8 cellular contexts compared by ENCODE assay signal in the genomic region with DNA sequence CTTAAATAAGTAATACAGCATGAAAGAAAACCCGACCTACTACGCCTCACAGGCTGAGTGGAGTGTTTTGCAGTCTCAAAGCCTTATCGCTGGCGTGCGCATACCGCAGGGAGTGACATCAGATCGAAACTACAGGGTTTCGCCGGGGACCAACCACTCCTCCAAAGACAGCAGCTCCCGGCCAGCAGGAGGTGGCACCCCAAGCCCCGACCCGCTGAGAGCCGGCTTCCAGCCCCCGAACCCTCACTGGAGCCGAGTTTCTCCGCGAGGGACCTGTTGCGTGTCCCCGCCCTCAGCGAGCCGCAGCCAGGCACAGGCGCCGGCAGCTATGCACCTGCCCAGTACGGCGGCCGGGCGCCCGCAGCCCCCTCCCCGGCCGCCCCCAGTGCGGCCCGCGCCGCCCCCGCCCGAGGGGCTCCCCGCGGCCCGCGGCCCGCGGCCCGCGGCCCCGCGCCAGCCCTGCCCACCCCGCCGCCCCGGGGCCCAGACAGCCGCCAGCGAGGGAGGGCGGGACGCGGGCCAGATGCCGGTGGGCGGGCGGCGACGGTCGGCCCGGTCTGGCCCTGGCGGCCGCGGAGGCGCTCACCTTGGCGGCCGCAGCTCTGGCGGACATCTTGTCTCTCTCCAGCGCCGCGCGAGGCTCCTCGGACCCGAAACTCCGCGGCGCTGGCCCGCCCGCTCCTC. TPM values are rescaled to one million over a fixed set of nuclear protein-coding genes. Genes with fewer than 3 reads are reported as not detected.
DNase-seq lines count a peak whose midpoint lies in the region; ATAC-seq and TF ChIP-seq lines count a peak whose summit lies in the region.

No MANE protein-coding gene starts in this region.

- peak overlapping the region; percentile 54 for H3K9ac ChIP-seq in endocrine pancreas (ENCODE audit: control insufficient read depth, insufficient read depth, low read length)

- peak overlapping the region; percentile 98 to 99 for H3K27ac ChIP-seq in lung (ENCODE audit: low read depth in 1 of 2, low read length in 1 of 2)

- ATAC-seq in HG03457 (IDR thresholded peaks at IDR 0.05; ENCODE audit: unreplicated experiment) = peak; percentile 65
- peak; percentile 78 for ATAC-seq in SK-N-SH treated with all-trans-retinoic acid at 6 μM for 48 hours
- ATAC-seq in lung (ENCODE audit: insufficient read depth, low FRiP score) = peak; percentile 13
- ATAC-seq in stimulated activated naive CD8-positive, alpha-beta T cell treated with anti-CD3 and anti-CD28 coated beads, Interleukin-15, Interleukin-2, amounts not matched to agents 100 U/mL and 50 U/mL, for 24 hours = peak; percentile 68

- H3K36me3 ChIP-seq in endocrine pancreas (ENCODE audit: control insufficient read depth, insufficient read depth, low read length) (no peaks in the 10 kb centered on the region), lung (ENCODE audit: control insufficient read depth in 2 of 2, insufficient read depth in 2 of 2, low read length in 2 of 2) (no peaks in the 10 kb centered on the region)

- peaks cover 8% of the 10 kb centered on the region for H3K4me1 ChIP-seq in endocrine pancreas (ENCODE audit: control insufficient read depth, insufficient read depth, low read length)
- H3K4me1 ChIP-seq in lung (ENCODE audit: control insufficient read depth in 2 of 2, insufficient read depth in 2 of 2, low read length in 2 of 2) = peaks cover 3 to 5% of the 10 kb centered on the region in 2 donors

- H3K4me3 ChIP-seq in endocrine pancreas (ENCODE audit: control insufficient read depth, insufficient read depth, low read length) (peak overlapping the region; percentile 100), lung (peak overlapping the region; percentile 92)

- WGBS in lung, 2 donors = 0 to 1% methylated on average over 31 to 79 of the region's 79 CpGs

- H3K27me3 ChIP-seq in endocrine pancreas (ENCODE audit: control insufficient read depth, insufficient read depth, low read length) (no peaks in the 10 kb centered on the region), lung (ENCODE audit: control insufficient read depth, insufficient read depth) (no peaks in the 10 kb centered on the region)

- TF ChIP-seq CTCF in lung (IDR thresholded peaks at IDR 0.05; ENCODE audit: control extremely low read depth, extremely low read depth) = no peak

- DNase-seq in NCI-H524 (lab: John Stamatoyannopoulos, UW) (peak; percentile 51 to 67), NCI-H524 treated with DMSO at 0.1 percent for 48 hours (lab: John Stamatoyannopoulos, UW) (no peak), lung (ENCODE audit: low spot score) (peak; percentile 73), middle frontal gyrus (ENCODE audit: extremely low spot score, low spot score) (no peak)
- peak; percentile 42 for DNase-seq in stimulated activated naive CD8-positive, alpha-beta T cell treated with anti-CD3 and anti-CD28 coated beads, Interleukin-15, Interleukin-2, amounts not matched to agents 100 U/mL and 50 U/mL, for 24 hours

- H3K9me3 ChIP-seq in endocrine pancreas (ENCODE audit: control insufficient read depth, low read length) = no peaks in the 10 kb centered on the region
- H3K9me3 ChIP-seq in lung (ENCODE audit: control insufficient read depth in 2 of 2, insufficient read depth in 1 of 2, low read length in 1 of 2) = peaks cover 0 to 4% of the 10 kb centered on the region in 2 donors

TF ChIP-seq in SK-N-SH treated with all-trans-retinoic acid at 6 μM for 48 hours, 23 proteins besides CTCF, POLR2A, EP300 and RAD21:
- TF ChIP-seq, protein P1, sequence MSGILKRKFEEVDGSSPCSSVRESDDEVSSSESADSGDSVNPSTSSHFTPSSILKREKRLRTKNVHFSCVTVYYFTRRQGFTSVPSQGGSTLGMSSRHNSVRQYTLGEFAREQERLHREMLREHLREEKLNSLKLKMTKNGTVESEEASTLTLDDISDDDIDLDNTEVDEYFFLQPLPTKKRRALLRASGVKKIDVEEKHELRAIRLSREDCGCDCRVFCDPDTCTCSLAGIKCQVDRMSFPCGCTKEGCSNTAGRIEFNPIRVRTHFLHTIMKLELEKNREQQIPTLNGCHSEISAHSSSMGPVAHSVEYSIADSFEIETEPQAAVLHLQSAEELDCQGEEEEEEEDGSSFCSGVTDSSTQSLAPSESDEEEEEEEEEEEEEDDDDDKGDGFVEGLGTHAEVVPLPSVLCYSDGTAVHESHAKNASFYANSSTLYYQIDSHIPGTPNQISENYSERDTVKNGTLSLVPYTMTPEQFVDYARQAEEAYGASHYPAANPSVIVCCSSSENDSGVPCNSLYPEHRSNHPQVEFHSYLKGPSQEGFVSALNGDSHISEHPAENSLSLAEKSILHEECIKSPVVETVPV (CRISPR knock-in tag; IDR thresholded peaks at IDR 0.05) = no peak
- TF ChIP-seq ZFP30 (CRISPR knock-in tag; IDR thresholded peaks at IDR 0.05) (no peak), TCF4 (CRISPR knock-in tag; IDR thresholded peaks at IDR 0.05; ENCODE audit: borderline replicate concordance) (no peak), PPARA (CRISPR knock-in tag; IDR thresholded peaks at IDR 0.05; ENCODE audit: borderline replicate concordance) (no peak), RARB (CRISPR knock-in tag; IDR thresholded peaks at IDR 0.05) (no peak), SNAI2 (CRISPR knock-in tag; IDR thresholded peaks at IDR 0.05) (no peak), ZNF8 (CRISPR knock-in tag; IDR thresholded peaks at IDR 0.05) (peak; percentile 92)
- TF ChIP-seq, protein P2, sequence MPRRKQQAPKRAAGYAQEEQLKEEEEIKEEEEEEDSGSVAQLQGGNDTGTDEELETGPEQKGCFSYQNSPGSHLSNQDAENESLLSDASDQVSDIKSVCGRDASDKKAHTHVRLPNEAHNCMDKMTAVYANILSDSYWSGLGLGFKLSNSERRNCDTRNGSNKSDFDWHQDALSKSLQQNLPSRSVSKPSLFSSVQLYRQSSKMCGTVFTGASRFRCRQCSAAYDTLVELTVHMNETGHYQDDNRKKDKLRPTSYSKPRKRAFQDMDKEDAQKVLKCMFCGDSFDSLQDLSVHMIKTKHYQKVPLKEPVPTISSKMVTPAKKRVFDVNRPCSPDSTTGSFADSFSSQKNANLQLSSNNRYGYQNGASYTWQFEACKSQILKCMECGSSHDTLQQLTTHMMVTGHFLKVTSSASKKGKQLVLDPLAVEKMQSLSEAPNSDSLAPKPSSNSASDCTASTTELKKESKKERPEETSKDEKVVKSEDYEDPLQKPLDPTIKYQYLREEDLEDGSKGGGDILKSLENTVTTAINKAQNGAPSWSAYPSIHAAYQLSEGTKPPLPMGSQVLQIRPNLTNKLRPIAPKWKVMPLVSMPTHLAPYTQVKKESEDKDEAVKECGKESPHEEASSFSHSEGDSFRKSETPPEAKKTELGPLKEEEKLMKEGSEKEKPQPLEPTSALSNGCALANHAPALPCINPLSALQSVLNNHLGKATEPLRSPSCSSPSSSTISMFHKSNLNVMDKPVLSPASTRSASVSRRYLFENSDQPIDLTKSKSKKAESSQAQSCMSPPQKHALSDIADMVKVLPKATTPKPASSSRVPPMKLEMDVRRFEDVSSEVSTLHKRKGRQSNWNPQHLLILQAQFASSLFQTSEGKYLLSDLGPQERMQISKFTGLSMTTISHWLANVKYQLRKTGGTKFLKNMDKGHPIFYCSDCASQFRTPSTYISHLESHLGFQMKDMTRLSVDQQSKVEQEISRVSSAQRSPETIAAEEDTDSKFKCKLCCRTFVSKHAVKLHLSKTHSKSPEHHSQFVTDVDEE (CRISPR knock-in tag; IDR thresholded peaks at IDR 0.05) = no peak

RNA-seq across cellular contexts. Expression of gene TJP1, which starts 0.7 kb away (rescaled TPM):
- total RNA-seq in lung = 100 to 1,000 TPM in 1 of 2 donors, 10 to 100 TPM in 1; 84.6 to 211 TPM
- 10 to 100 TPM; 20.6 to 23.0 TPM for polyA plus RNA-seq in lung

Comparison
In these comparisons a context has a peak if more than half of its experiments do, and no peak if none do; other contexts are left out.
1. DNase-seq: peak in NCI-H524 (2 of 2), lung (single experiment) and stimulated activated naive CD8-positive, alpha-beta T cell treated with anti-CD3 and anti-CD28 coated beads, Interleukin-15, Interleukin-2, amounts not matched to agents 100 U/mL and 50 U/mL, for 24 hours (single experiment); none in NCI-H524 treated with DMSO at 0.1 percent for 48 hours (single experiment) and middle frontal gyrus (single experiment).
2. ATAC-seq: peak in every context shown above with its lines; median percentile 78 in SK-N-SH treated with all-trans-retinoic acid at 6 μM for 48 hours; 68 in stimulated activated naive CD8-positive, alpha-beta T cell treated with anti-CD3 and anti-CD28 coated beads, Interleukin-15, Interleukin-2, amounts not matched to agents 100 U/mL and 50 U/mL, for 24 hours; 65 in HG03457; 13 in lung.